ENCODE assay signal across 28 cellular contexts in the genomic region with DNA sequence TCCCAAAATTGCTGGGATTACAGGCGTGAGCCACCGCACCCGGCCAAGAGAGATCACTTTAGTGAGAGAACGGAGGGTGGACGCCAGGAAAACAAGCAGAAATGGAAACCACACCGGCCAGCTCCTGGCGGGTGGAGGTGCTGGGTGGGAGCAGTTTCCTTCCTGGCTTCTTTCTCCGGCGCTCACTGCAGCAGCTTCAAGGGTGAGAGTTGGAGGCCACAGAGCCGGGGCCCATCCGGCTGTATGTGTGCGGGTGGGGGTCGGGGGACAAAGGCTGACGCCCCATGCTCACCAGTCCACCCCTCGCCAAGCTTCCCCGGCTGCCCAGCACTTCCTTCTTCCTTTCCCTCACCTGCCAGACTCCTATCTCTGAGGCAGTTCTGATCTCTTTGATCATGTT. TPM values are rescaled to one million over a fixed set of nuclear protein-coding genes. Genes with fewer than 3 reads are reported as not detected.
"Had no signal": no experiment of that assay in that cellular context is flagged by ENCODE, and none has a peak within 500 bp of the region (broad histone marks: within the 10 kb centered on the region; RNA-seq: fewer than 3 reads in every experiment).

No MANE protein-coding gene starts in this region.

- H3K27me3 ChIP-seq: suprapubic skin had no signal

- H3K4me3 ChIP-seq: left lung, stomach, suprapubic skin, tibial nerve had no signal

- H3K9me3 Mint-ChIP-seq: activated CD4-positive, alpha-beta memory T cell treated with anti-CD3 and anti-CD28 coated beads for 36 hours; mesothelial cell of epicardium; stimulated activated memory B cell treated with anti-CD40 and anti-IgM and Interleukin-4, amounts not matched to agents 10 μg/mL and 1 μg/mL and 100 μg/mL, for 72 hours had no signal

- H3K27me3 Mint-ChIP-seq: activated CD4-positive, alpha-beta memory T cell treated with anti-CD3 and anti-CD28 coated beads for 36 hours had no signal

- H3K36me3 ChIP-seq: left lung, stomach, suprapubic skin, tibial nerve had no signal

- DNase-seq: activated CD4-positive, alpha-beta memory T cell treated with anti-CD3 and anti-CD28 coated beads for 36 hours; activated CD4-positive, alpha-beta T cell treated with anti-CD3 and anti-CD28 coated beads for 1 hour; activated naive CD4-positive, alpha-beta T cell treated with anti-CD3 and anti-CD28 coated beads, Interleukin-2, amount 50 U/mL, for 16 hours; activated T-cell treated with anti-CD3 and anti-CD28 coated beads, Interleukin-2, amount 50 U/mL, for 1 hour; aorta; caudate nucleus; dermis blood vessel endothelial cell; effector CD8-positive, alpha-beta T cell; foreskin melanocyte; kidney glomerular epithelial cell; left lung; mammary epithelial cell; nucleus accumbens; small intestine; stimulated activated CD4-positive, alpha-beta T cell treated with anti-CD3 and anti-CD28 coated beads, Interleukin-2, amount 100 ng/mL, for 24 hours; stomach had no signal

- H3K27ac Mint-ChIP-seq: activated CD4-positive, alpha-beta memory T cell treated with anti-CD3 and anti-CD28 coated beads for 36 hours; brain; mesothelial cell of epicardium; nephron; stimulated activated memory B cell treated with anti-CD40 and anti-IgM and Interleukin-4, amounts not matched to agents 10 μg/mL and 1 μg/mL and 100 μg/mL, for 72 hours had no signal

- H3K27ac ChIP-seq: left lung, stomach, suprapubic skin, tibial nerve had no signal

- H3K9me3 ChIP-seq: left lung, stomach, suprapubic skin, tibial nerve had no signal

- H3K4me3 Mint-ChIP-seq: activated CD4-positive, alpha-beta memory T cell treated with anti-CD3 and anti-CD28 coated beads for 36 hours; brain; mesothelial cell of epicardium; nephron; stimulated activated memory B cell treated with anti-CD40 and anti-IgM and Interleukin-4, amounts not matched to agents 10 μg/mL and 1 μg/mL and 100 μg/mL, for 72 hours had no signal

- H3K36me3 Mint-ChIP-seq: activated CD4-positive, alpha-beta memory T cell treated with anti-CD3 and anti-CD28 coated beads for 36 hours; brain; mesothelial cell of epicardium; stimulated activated memory B cell treated with anti-CD40 and anti-IgM and Interleukin-4, amounts not matched to agents 10 μg/mL and 1 μg/mL and 100 μg/mL, for 72 hours had no signal

RNA-seq across cellular contexts. Expression of a gene that starts 13.5 kb away (rescaled TPM):
- total RNA-seq: activated CD4-positive, alpha-beta memory T cell treated with anti-CD3 and anti-CD28 coated beads for 36 hours; aorta; dermis blood vessel endothelial cell; endothelial cell of umbilical vein; esophagus mucosa; left lung; mammary epithelial cell; mesothelial cell of epicardium; sciatic nerve; stomach; suprapubic skin; T-helper 2 cell treated with Interferon-gamma antibody and Interleukin-4, amounts not matched to agents 100 ng/mL and 5 ng/mL, for 36 hours; tibial nerve; urinary bladder had no signal
- polyA plus RNA-seq: adipose tissue, aorta, endothelial cell of umbilical vein, mammary epithelial cell, small intestine, stomach, urinary bladder had no signal

RNA-seq across cellular contexts. Expression of a gene that starts 22.8 kb away (rescaled TPM):
- total RNA-seq: activated CD4-positive, alpha-beta memory T cell treated with anti-CD3 and anti-CD28 coated beads for 36 hours; dermis blood vessel endothelial cell; endothelial cell of umbilical vein; esophagus mucosa; left lung; mammary epithelial cell; mesothelial cell of epicardium; urinary bladder had no signal
- polyA plus RNA-seq: endothelial cell of umbilical vein, mammary epithelial cell had no signal
